In the genomic region with DNA sequence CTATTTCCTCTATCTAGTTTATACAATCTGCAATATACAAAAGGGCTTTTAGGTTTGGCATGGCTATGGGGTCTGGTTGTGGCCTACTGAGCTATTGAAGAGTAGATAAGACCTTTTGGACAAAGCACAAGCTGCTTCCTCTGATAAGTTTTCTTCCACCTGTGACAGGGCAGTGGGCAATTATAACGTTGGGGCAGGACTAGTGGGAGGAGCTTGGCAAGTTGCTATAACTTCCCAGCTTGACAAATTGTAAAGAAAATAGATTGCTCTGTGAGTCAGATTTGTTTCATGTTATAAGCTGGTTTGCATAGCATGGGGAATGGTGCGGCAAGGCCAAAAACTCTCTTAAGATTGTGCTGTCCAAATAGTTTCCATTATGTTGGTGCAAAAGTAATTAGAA, we compare ENCODE assay signal across 28 cellular contexts.
A peak's percentile ranks its signal among the peaks of the same experiment; 100 is the strongest.
DNase-seq lines count a peak whose midpoint lies in the region; ATAC-seq, FAIRE-seq and TF ChIP-seq lines count a peak whose summit lies in the region.
"Had no signal": no experiment of that assay in that cellular context is flagged by ENCODE, and none has a peak within 500 bp of the region (broad histone marks: within the 10 kb centered on the region; RNA-seq: fewer than 3 reads in every experiment).

No MANE protein-coding gene starts in this region.

- H3K4me1 ChIP-seq in HAP-1 = peaks cover 17% of the 10 kb centered on the region
- H3K4me1 ChIP-seq in PC-3 (ENCODE audit: insufficient read depth, low read length) = peaks cover 13% of the 10 kb centered on the region
- no peaks in the 10 kb centered on the region for H3K4me1 ChIP-seq in small intestine (ENCODE audit: control insufficient read depth in 2 of 2, insufficient read depth in 1 of 2, low read depth in 1 of 2, low read length in 1 of 2)
- H3K4me1 ChIP-seq: sigmoid colon, stomach, tibial artery had no signal

- CTCF ChIA-PET in PC-3 (lab: Charles Lee) = no interaction called here
- CTCF ChIA-PET in activated CD8-positive, alpha-beta memory T cell treated with anti-CD3 and anti-CD28 coated beads, Interleukin-2, amount 10 ng/mL, durations not matched to agents 7 days and 5 days (lab: Charles Lee) = no interaction called here

- POLR2A ChIA-PET in PC-3 (lab: Charles Lee; ENCODE audit: unreplicated experiment) = interaction anchor here (0.6 kb wide), 1 partner anchor 249 kb away, joined by 5 read pairs; no protein-coding TSS in a partner anchor

- H3K27ac Mint-ChIP-seq in endothelial cell (ENCODE audit: unreplicated experiment) = no peak overlapping the region
- H3K27ac Mint-ChIP-seq in activated CD8-positive, alpha-beta memory T cell treated with anti-CD3 and anti-CD28 coated beads, Interleukin-2, amount 10 ng/mL, durations not matched to agents 7 days and 5 days = no peak overlapping the region
- H3K27ac Mint-ChIP-seq: activated CD4-positive, alpha-beta memory T cell treated with anti-CD3 and anti-CD28 coated beads, Interleukin-2, amount 10 ng/mL, durations not matched to agents 7 days and 5 days; activated naive CD8-positive, alpha-beta T cell treated with anti-CD3 and anti-CD28 coated beads, Interleukin-2, amount 50 U/mL, for 24 hours; CD8-positive, alpha-beta T cell; endodermal cell; progenitor cell of endocrine pancreas had no signal

- no peaks in the 10 kb centered on the region for H3K79me2 ChIP-seq in PC-3 (ENCODE audit: low read length)

- TF ChIP-seq CTCF in PC-3 (conservative IDR thresholded peaks at IDR 0.05; ENCODE audit: low read depth, low read length) (no peak), endothelial cell (IDR thresholded peaks at IDR 0.05; ENCODE audit: unreplicated experiment) (no peak)

- H3K27ac ChIP-seq in PC-3 (ENCODE audit: low read length) (no peak overlapping the region), small intestine (ENCODE audit: low read depth in 1 of 2, low read length in 1 of 2) (no peak overlapping the region)
- H3K27ac ChIP-seq: sigmoid colon, stomach, tibial artery had no signal

- H3K9ac ChIP-seq in PC-3 (ENCODE audit: low read length) = no peak overlapping the region

- H3K36me3 ChIP-seq in HAP-1 (replicated peaks) (no peaks in the 10 kb centered on the region), PC-3 (ENCODE audit: low read depth, low read length) (no peaks in the 10 kb centered on the region), small intestine (ENCODE audit: control insufficient read depth in 2 of 2, insufficient read depth in 2 of 2, low read length in 2 of 2) (no peaks in the 10 kb centered on the region)
- H3K36me3 ChIP-seq: sigmoid colon, stomach, tibial artery had no signal

- no peaks in the 10 kb centered on the region for H3F3A ChIP-seq in PC-3 (ENCODE audit: low read length, unreplicated experiment)

- H2AFZ ChIP-seq in PC-3 (ENCODE audit: low read length) = no peak overlapping the region

- no peaks in the 10 kb centered on the region for H3K36me3 Mint-ChIP-seq in endothelial cell (ENCODE audit: low read depth, unreplicated experiment)
- no peaks in the 10 kb centered on the region for H3K36me3 Mint-ChIP-seq in activated CD8-positive, alpha-beta memory T cell treated with anti-CD3 and anti-CD28 coated beads, Interleukin-2, amount 10 ng/mL, durations not matched to agents 7 days and 5 days
- H3K36me3 Mint-ChIP-seq: CD8-positive, alpha-beta T cell had no signal

- peaks cover 8% of the 10 kb centered on the region for H3K4me1 Mint-ChIP-seq in endothelial cell (ENCODE audit: unreplicated experiment)
- H3K4me1 Mint-ChIP-seq in activated CD8-positive, alpha-beta memory T cell treated with anti-CD3 and anti-CD28 coated beads, Interleukin-2, amount 10 ng/mL, durations not matched to agents 7 days and 5 days = peaks cover 5% of the 10 kb centered on the region

- H3K4me3 Mint-ChIP-seq in endothelial cell (ENCODE audit: unreplicated experiment) = no peak overlapping the region
- H3K4me3 Mint-ChIP-seq in activated CD8-positive, alpha-beta memory T cell treated with anti-CD3 and anti-CD28 coated beads, Interleukin-2, amount 10 ng/mL, durations not matched to agents 7 days and 5 days = no peak overlapping the region
- H3K4me3 Mint-ChIP-seq: activated CD4-positive, alpha-beta memory T cell treated with anti-CD3 and anti-CD28 coated beads, Interleukin-2, amount 10 ng/mL, durations not matched to agents 7 days and 5 days; activated naive CD8-positive, alpha-beta T cell treated with anti-CD3 and anti-CD28 coated beads, Interleukin-2, amount 50 U/mL, for 24 hours; CD8-positive, alpha-beta T cell; endodermal cell had no signal

- FAIRE-seq in small intestine (lab: Jason Lieb, UNC) (no peak), HTR-8/SVneo (lab: Jason Lieb, UNC) (no peak)
- FAIRE-seq: bronchial epithelial cell, colon, GM18507 had no signal

- intact Hi-C loops in PC-3 (cut with micrococcal nuclease) = no loop called here

- no peak for ATAC-seq in PC-3
- no peak for ATAC-seq in activated CD8-positive, alpha-beta memory T cell treated with anti-CD3 and anti-CD28 coated beads, Interleukin-2, amount 10 ng/mL, durations not matched to agents 7 days and 5 days
- ATAC-seq: activated naive CD8-positive, alpha-beta T cell treated with anti-CD3 and anti-CD28 coated beads, Interleukin-2, amount 50 U/mL, for 24 hours; CD8-positive, alpha-beta T cell had no signal

- no peak overlapping the region for H3K4me3 ChIP-seq in HAP-1
- H3K4me3 ChIP-seq in PC-3 (ENCODE audit: low read length) = no peak overlapping the region
- no peak overlapping the region for H3K4me3 ChIP-seq in small intestine (ENCODE audit: low read depth in 1 of 2, low read length in 2 of 2)
- H3K4me3 ChIP-seq: sigmoid colon, stomach, tibial artery had no signal

- no peaks in the 10 kb centered on the region for H3K9me3 ChIP-seq in HAP-1
- no peaks in the 10 kb centered on the region for H3K9me3 ChIP-seq in PC-3 (ENCODE audit: low read length)
- H3K9me3 ChIP-seq in small intestine (ENCODE audit: control insufficient read depth, low read depth) = no peaks in the 10 kb centered on the region
- H3K9me3 ChIP-seq: sigmoid colon, stomach, tibial artery had no signal

- H3K9me3 Mint-ChIP-seq in endothelial cell (ENCODE audit: unreplicated experiment) = no peaks in the 10 kb centered on the region
- no peaks in the 10 kb centered on the region for H3K9me3 Mint-ChIP-seq in activated CD8-positive, alpha-beta memory T cell treated with anti-CD3 and anti-CD28 coated beads, Interleukin-2, amount 10 ng/mL, durations not matched to agents 7 days and 5 days (ENCODE audit: low read depth)
- H3K9me3 Mint-ChIP-seq: activated CD4-positive, alpha-beta memory T cell treated with anti-CD3 and anti-CD28 coated beads, Interleukin-2, amount 10 ng/mL, durations not matched to agents 7 days and 5 days; activated naive CD8-positive, alpha-beta T cell treated with anti-CD3 and anti-CD28 coated beads, Interleukin-2, amount 50 U/mL, for 24 hours; CD8-positive, alpha-beta T cell; endodermal cell had no signal

- H3K4me2 ChIP-seq in PC-3 (ENCODE audit: low read length) = no peak overlapping the region

- H3K27me3 ChIP-seq in HAP-1 (ENCODE audit: low read depth) = no peaks in the 10 kb centered on the region
- no peaks in the 10 kb centered on the region for H3K27me3 ChIP-seq in PC-3 (ENCODE audit: low read length)
- H3K27me3 ChIP-seq in small intestine (ENCODE audit: control insufficient read depth in 2 of 2, insufficient read depth in 2 of 2, low read length in 2 of 2) = no peaks in the 10 kb centered on the region
- H3K27me3 ChIP-seq: sigmoid colon, stomach, tibial artery had no signal

- no peaks in the 10 kb centered on the region for H3K9me2 ChIP-seq in PC-3 (replicated peaks; ENCODE audit: low read length)

- WGBS in small intestine, 3 donors = 28 to 35% (median 34%) methylated on average over 2 of the region's 2 CpGs

- H3K27me3 Mint-ChIP-seq in endothelial cell (ENCODE audit: unreplicated experiment) = no peaks in the 10 kb centered on the region
- H3K27me3 Mint-ChIP-seq in activated CD8-positive, alpha-beta memory T cell treated with anti-CD3 and anti-CD28 coated beads, Interleukin-2, amount 10 ng/mL, durations not matched to agents 7 days and 5 days = peaks cover 15% of the 10 kb centered on the region
- H3K27me3 Mint-ChIP-seq: activated naive CD8-positive, alpha-beta T cell treated with anti-CD3 and anti-CD28 coated beads, Interleukin-2, amount 50 U/mL, for 24 hours had no signal

- in situ Hi-C loops in HAP-1 (cut with MboI; ENCODE audit: low sequenced_read_pairs) = no loop called here

- DNase-seq in HAP-1 (ENCODE audit: low spot score in 2 of 2) = peak; percentile 78 to 94
- peak; percentile 16 for DNase-seq in PC-3
- DNase-seq in endothelial cell (ENCODE audit: low spot score) = peak; percentile 7
- DNase-seq in small intestine = peak; percentile 12
- DNase-seq in activated CD8-positive, alpha-beta memory T cell treated with anti-CD3 and anti-CD28 coated beads, Interleukin-2, amount 10 ng/mL, durations not matched to agents 7 days and 5 days = no peak
- DNase-seq in DMS114 treated with DMSO at 0.1 percent for 48 hours (lab: John Stamatoyannopoulos, UW; ENCODE audit: unreplicated experiment) = no peak
- DNase-seq in HTR-8/SVneo (ENCODE audit: insufficient read length, low spot score) = no peak
- DNase-seq: activated CD4-positive, alpha-beta memory T cell treated with anti-CD3 and anti-CD28 coated beads, Interleukin-2, amount 10 ng/mL, durations not matched to agents 7 days and 5 days; activated CD4-positive, CD25-positive, alpha-beta regulatory T cell treated with anti-CD3 and anti-CD28 coated beads, Interleukin-2, amount 50 U/mL, for 72 hours; activated gamma-delta T cell treated with Interleukin-2 at 50 U/mL for 16 hours; activated naive CD8-positive, alpha-beta T cell treated with anti-CD3 and anti-CD28 coated beads, Interleukin-2, amount 50 U/mL, for 24 hours; AML-193; CD8-positive, alpha-beta T cell; DMS53; endodermal cell; GF-D8; glutamatergic neuron; mammary epithelial cell; NCI-H1694 treated with DMSO at 0.1 percent for 48 hours; NCI-H774; Right ventricle myocardium superior; sigmoid colon; stomach; tibial artery had no signal

- BruUV-seq in PC-3 (replicated peaks; lab: Mats Ljungman, UMichigan) = no TSS peak

- no peaks in the 10 kb centered on the region for H4K20me1 ChIP-seq in PC-3 (ENCODE audit: low read length)

Comparison
In these comparisons a context has a peak if more than half of its experiments do, and no peak if none do; other contexts are left out.
1. DNase-seq: peak in HAP-1 (2 of 2), PC-3 (single experiment), endothelial cell (single experiment) and small intestine (single experiment); none in activated CD8-positive, alpha-beta memory T cell treated with anti-CD3 and anti-CD28 coated beads, Interleukin-2, amount 10 ng/mL, durations not matched to agents 7 days and 5 days (single experiment), DMS114 treated with DMSO at 0.1 percent for 48 hours (single experiment) and HTR-8/SVneo (single experiment).